Comparison of ENCODE assay signal across 8 cellular contexts in the genomic region with DNA sequence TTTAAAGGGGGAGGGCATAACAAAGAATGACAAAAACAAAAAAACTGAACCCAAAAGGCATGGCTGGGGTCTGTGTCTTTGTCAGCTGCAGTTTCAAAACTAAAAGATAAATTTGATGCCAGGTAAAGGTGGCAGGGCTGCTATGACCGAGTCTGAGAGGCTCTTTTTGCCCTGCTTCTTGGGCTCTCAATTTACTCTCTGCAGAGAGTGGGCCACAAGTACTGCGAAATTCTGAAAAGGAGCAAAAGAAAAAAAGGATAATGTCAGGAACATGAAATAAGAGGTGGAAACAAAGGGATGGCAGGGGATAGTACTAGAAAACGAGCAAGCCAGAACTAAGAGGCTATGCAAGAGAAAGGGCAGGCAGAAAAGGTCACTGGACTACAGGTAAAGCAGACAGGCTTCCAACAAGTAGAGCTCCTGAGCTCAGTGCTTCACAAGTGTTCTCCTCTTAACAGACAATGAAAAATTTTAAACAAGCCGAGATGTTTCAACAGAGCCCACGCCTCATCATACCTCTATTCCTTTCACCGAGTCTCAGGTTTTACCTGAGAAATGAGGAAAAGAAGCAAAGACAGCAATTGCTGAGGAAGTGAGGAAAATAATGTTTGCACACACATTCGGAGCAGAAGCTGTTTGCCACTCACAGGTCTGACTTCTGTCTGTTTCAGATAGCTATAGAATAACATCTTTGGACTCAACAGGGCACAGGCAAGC. TPM values are rescaled to one million over a fixed set of nuclear protein-coding genes. Genes with fewer than 3 reads are reported as not detected.
A peak's percentile ranks its signal among the peaks of the same experiment; 100 is the strongest.
DNase-seq lines count a peak whose midpoint lies in the region; ATAC-seq, FAIRE-seq and TF ChIP-seq lines count a peak whose summit lies in the region.

No MANE protein-coding gene starts in this region.

- no peak for FAIRE-seq in urothelium cell line (lab: Jason Lieb, UNC)

- peaks cover 0 to 4% of the 10 kb centered on the region in 2 donors for H3K36me3 ChIP-seq in gastroesophageal sphincter

- no peaks in the 10 kb centered on the region for H3K27me3 Mint-ChIP-seq in activated T-cell treated with anti-CD3 and anti-CD28 coated beads, Interleukin-2, amount 50 U/mL, for 4 hours (ENCODE audit: low read depth)

- no peaks in the 10 kb centered on the region for H3K27me3 ChIP-seq in gastroesophageal sphincter

- no peak for TF ChIP-seq POLR2A in gastroesophageal sphincter (IDR thresholded peaks at IDR 0.05)

- DNase-seq in activated T-cell treated with anti-CD3 and anti-CD28 coated beads, Interleukin-2, amount 50 U/mL, for 4 hours, result no peak
- no peak for DNase-seq in activated T-cell treated with anti-CD3 and anti-CD28 coated beads, Interleukin-2, amount 50 U/mL, for 1 hour
- DNase-seq in urothelium cell line (ENCODE audit: low spot score) (no peak), glomerular visceral epithelial cell (ENCODE audit: extremely low spot score) (no peak)

- peaks cover 58% of the 10 kb centered on the region for H3K4me1 Mint-ChIP-seq in activated T-cell treated with anti-CD3 and anti-CD28 coated beads, Interleukin-2, amount 50 U/mL, for 4 hours (ENCODE audit: low read depth)

- no peak for TF ChIP-seq CTCF in WI38 (IDR thresholded peaks at IDR 0.05; ENCODE audit: low read depth, low read length)
- TF ChIP-seq CTCF in gastroesophageal sphincter (IDR thresholded peaks at IDR 0.05), result no peak

- WGBS in gastroesophageal sphincter (ENCODE audit: low coverage in 1 of 2), 2 donors, result 10 to 31% methylated on average over 6 to 7 of the region's 7 CpGs

- H3K36me3 Mint-ChIP-seq in activated T-cell treated with anti-CD3 and anti-CD28 coated beads, Interleukin-2, amount 50 U/mL, for 4 hours (ENCODE audit: insufficient read depth), result no peaks in the 10 kb centered on the region

- H3K4me3 Mint-ChIP-seq in activated T-cell treated with anti-CD3 and anti-CD28 coated beads, Interleukin-2, amount 50 U/mL, for 4 hours, result peak overlapping the region; percentile 79

- peaks cover 0 to 87% (median 20%) of the 10 kb centered on the region in 3 donors for H3K4me1 ChIP-seq in gastroesophageal sphincter

- H3K27ac ChIP-seq in gastroesophageal sphincter (peak overlapping the region; percentile 89 to 95 (median 93)), skin epidermis (peak overlapping the region; percentile 78 to 97 (median 90))

- peak overlapping the region; percentile 73 for H3K4me3 ChIP-seq in WI38 (ENCODE audit: low read depth, low read length)
- H3K4me3 ChIP-seq in gastroesophageal sphincter, result peak overlapping the region; percentile 74 to 89
- peak overlapping the region; percentile 44 to 81 (median 53) for H3K4me3 ChIP-seq in skin epidermis

- no peaks in the 10 kb centered on the region for H3K9me3 ChIP-seq in gastroesophageal sphincter

- TF ChIP-seq EP300 in gastroesophageal sphincter (IDR thresholded peaks at IDR 0.05), result no peak

- H3K9me3 Mint-ChIP-seq in activated T-cell treated with anti-CD3 and anti-CD28 coated beads, Interleukin-2, amount 50 U/mL, for 4 hours, result no peaks in the 10 kb centered on the region

- ATAC-seq in activated T-cell treated with anti-CD3 and anti-CD28 coated beads, Interleukin-2, amount 50 U/mL, for 4 hours, result no peak
- ATAC-seq in gastroesophageal sphincter, result no peak
- ATAC-seq in HG03439 (IDR thresholded peaks at IDR 0.05; ENCODE audit: unreplicated experiment), result no peak

RNA-seq across cellular contexts. Expression of a gene that starts 7.3 kb away (rescaled TPM):
- total RNA-seq in activated T-cell treated with anti-CD3 and anti-CD28 coated beads, Interleukin-2, amount 50 U/mL, for 4 hours, result 1 to 10 TPM; 3.9 to 4.6 (median 4.6) TPM
- 10 to 100 TPM; 17.4 to 39.0 (median 25.3) TPM for total RNA-seq in gastroesophageal sphincter

RNA-seq across cellular contexts. Expression of a gene that starts 43.5 kb away (rescaled TPM):
- 10 to 100 TPM; 37.9 to 40.0 (median 38.7) TPM for total RNA-seq in activated T-cell treated with anti-CD3 and anti-CD28 coated beads, Interleukin-2, amount 50 U/mL, for 4 hours
- total RNA-seq in gastroesophageal sphincter, result 10 to 100 TPM; 22.2 to 35.2 (median 24.7) TPM
